Comparison of ENCODE assay signal across 15 cellular contexts in genomic region chr17:3647251-3647650, GRCh38.
"Had no signal": no experiment of that assay in that cellular context is flagged by ENCODE, and none has a peak within 500 bp of the region (broad histone marks: within the 10 kb centered on the region; RNA-seq: fewer than 3 reads in every experiment).

No MANE protein-coding gene starts in this region.

- H3K9me3 Mint-ChIP-seq: activated B cell treated with CpG ODN at 0.5 μM for 24 hours; activated naive CD4-positive, alpha-beta T cell treated with anti-CD3 and anti-CD28 coated beads, Interleukin-2, amount 10 ng/mL, durations not matched to agents 7 days and 5 days; dendritic cell treated with granulocyte-macrophage colony-stimulating factor and Interleukin-4, amounts not matched to agents 40 ng/mL and 50 ng/mL, for 4 days; nephron; stimulated activated memory B cell treated with anti-CD40 and anti-IgM and Interleukin-4, amounts not matched to agents 10 μg/mL and 1 μg/mL and 100 μg/mL, for 72 hours; T-helper 1 cell treated with Interleukin-12 subunit alpha and Interleukin-12 subunit beta and Interleukin-4 antibody, amounts not matched to agents 30 μg/mL and 1 μg/mL, for 36 hours; type B pancreatic cell had no signal

- H3K36me3 Mint-ChIP-seq: type B pancreatic cell had no signal

- DNase-seq: activated B cell treated with CpG ODN at 0.5 μM for 24 hours; effector CD4-positive, alpha-beta T cell; sigmoid colon had no signal

- H3K4me3 ChIP-seq: left ventricle myocardium inferior, sigmoid colon, smooth muscle cell, stomach, testis had no signal

- H3K9me3 ChIP-seq: left ventricle myocardium inferior, sigmoid colon, stomach, testis had no signal

- H3K27ac ChIP-seq: left ventricle myocardium inferior, parathyroid adenoma, sigmoid colon, stomach, testis had no signal

- H3K27ac Mint-ChIP-seq: activated B cell treated with CpG ODN at 0.5 μM for 24 hours; activated CD4-positive, alpha-beta T cell treated with anti-CD3 and anti-CD28 coated beads for 36 hours; activated naive CD4-positive, alpha-beta T cell treated with anti-CD3 and anti-CD28 coated beads, Interleukin-2, amount 10 ng/mL, durations not matched to agents 7 days and 5 days; dendritic cell treated with granulocyte-macrophage colony-stimulating factor and Interleukin-4, amounts not matched to agents 40 ng/mL and 50 ng/mL, for 4 days; stimulated activated memory B cell treated with anti-CD40 and anti-IgM and Interleukin-4, amounts not matched to agents 10 μg/mL and 1 μg/mL and 100 μg/mL, for 72 hours; T-helper 1 cell treated with Interleukin-12 subunit alpha and Interleukin-12 subunit beta and Interleukin-4 antibody, amounts not matched to agents 30 μg/mL and 1 μg/mL, for 36 hours; type B pancreatic cell had no signal

- H3K27me3 Mint-ChIP-seq: activated B cell treated with CpG ODN at 0.5 μM for 24 hours; activated CD4-positive, alpha-beta T cell treated with anti-CD3 and anti-CD28 coated beads for 36 hours; activated naive CD4-positive, alpha-beta T cell treated with anti-CD3 and anti-CD28 coated beads, Interleukin-2, amount 10 ng/mL, durations not matched to agents 7 days and 5 days; dendritic cell treated with granulocyte-macrophage colony-stimulating factor and Interleukin-4, amounts not matched to agents 40 ng/mL and 50 ng/mL, for 4 days; stimulated activated memory B cell treated with anti-CD40 and anti-IgM and Interleukin-4, amounts not matched to agents 10 μg/mL and 1 μg/mL and 100 μg/mL, for 72 hours; type B pancreatic cell had no signal

- H3K4me1 ChIP-seq: left ventricle myocardium inferior, parathyroid adenoma, sigmoid colon had no signal

- H3K27me3 ChIP-seq: sigmoid colon, stomach, testis had no signal

- H3K4me3 Mint-ChIP-seq: activated B cell treated with CpG ODN at 0.5 μM for 24 hours; activated CD4-positive, alpha-beta T cell treated with anti-CD3 and anti-CD28 coated beads for 36 hours; activated naive CD4-positive, alpha-beta T cell treated with anti-CD3 and anti-CD28 coated beads, Interleukin-2, amount 10 ng/mL, durations not matched to agents 7 days and 5 days; dendritic cell treated with granulocyte-macrophage colony-stimulating factor and Interleukin-4, amounts not matched to agents 40 ng/mL and 50 ng/mL, for 4 days; nephron; stimulated activated memory B cell treated with anti-CD40 and anti-IgM and Interleukin-4, amounts not matched to agents 10 μg/mL and 1 μg/mL and 100 μg/mL, for 72 hours; T-helper 1 cell treated with Interleukin-12 subunit alpha and Interleukin-12 subunit beta and Interleukin-4 antibody, amounts not matched to agents 30 μg/mL and 1 μg/mL, for 36 hours; type B pancreatic cell had no signal
